In genomic region chr3:126835472-126836219, GRCh38 we compare ENCODE assay signal across 1 cellular context.
TF ChIP-seq lines count a peak whose summit lies in the region.

No MANE protein-coding gene starts in this region.

TF ChIP-seq in HEK293T, 16 proteins besides CTCF, POLR2A, EP300 and RAD21 (continued from another document):
- TF ChIP-seq PKNOX1 (IDR thresholded peaks at IDR 0.05), result no peak
- TF ChIP-seq HDGF (IDR thresholded peaks at IDR 0.05; ENCODE audit: borderline replicate concordance), result no peak
- no peak for TF ChIP-seq L3MBTL2 (conservative IDR thresholded peaks at IDR 0.05)
- no peak for TF ChIP-seq ELF4 (IDR thresholded peaks at IDR 0.05)
- TF ChIP-seq TARDBP (IDR thresholded peaks at IDR 0.05), result no peak
- TF ChIP-seq NFRKB (IDR thresholded peaks at IDR 0.05), result no peak
- TF ChIP-seq FOXM1 (IDR thresholded peaks at IDR 0.05; ENCODE audit: borderline replicate concordance), result no peak
